8 cellular contexts compared by ENCODE assay signal in genomic region chr3:42117175-42118008, GRCh38. TPM values are rescaled to one million over a fixed set of nuclear protein-coding genes. Genes with fewer than 3 reads are reported as not detected.
A peak's percentile ranks its signal among the peaks of the same experiment; 100 is the strongest.
DNase-seq lines count a peak whose midpoint lies in the region; ATAC-seq and TF ChIP-seq lines count a peak whose summit lies in the region.

No MANE protein-coding gene starts in this region.

- peaks cover 21 to 24% of the 10 kb centered on the region in 2 donors for H3K4me1 ChIP-seq in lung (ENCODE audit: control insufficient read depth in 2 of 2, insufficient read depth in 2 of 2, low read length in 2 of 2)

- ATAC-seq in lung (ENCODE audit: insufficient read depth, low FRiP score) (peak; percentile 51), HG02642 (IDR thresholded peaks at IDR 0.05; ENCODE audit: poor library complexity, unreplicated experiment) (no peak)

- peaks cover 0 to 3% (median 0%) of the 10 kb centered on the region in 3 donors for H3K27me3 Mint-ChIP-seq in CD14-positive monocyte (ENCODE audit: low read depth in 3 of 3)

- intact Hi-C loops in CD14-positive monocyte (cut with micrococcal nuclease) = no loop called here

- no peaks in the 10 kb centered on the region for H3K36me3 ChIP-seq in lung (ENCODE audit: control insufficient read depth in 2 of 2, insufficient read depth in 2 of 2, low read length in 2 of 2)

- no peak overlapping the region for H3K4me3 Mint-ChIP-seq in CD14-positive monocyte

- WGBS in lung, 2 donors = 43 to 48% methylated on average over 14 of the region's 14 CpGs

- H3K27me3 ChIP-seq in lung (ENCODE audit: control insufficient read depth, insufficient read depth) = no peaks in the 10 kb centered on the region

- DNase-seq in CD14-positive monocyte (ENCODE audit: low spot score) = no peak
- DNase-seq in cerebellum (ENCODE audit: low spot score) = peak; percentile 65
- peak; percentile 59 for DNase-seq in lung (ENCODE audit: low spot score)
- DNase-seq in activated CD8-positive, alpha-beta memory T cell treated with anti-CD3 and anti-CD28 coated beads, Interleukin-2, amount 50 U/mL, for 48 hours = no peak
- no peak for DNase-seq in SW480 (ENCODE audit: low spot score)
- DNase-seq in DMS153 treated with DMSO at 0.1 percent for 48 hours (lab: John Stamatoyannopoulos, UW; ENCODE audit: unreplicated experiment) = no peak

- H3K9me3 Mint-ChIP-seq in CD14-positive monocyte = no peaks in the 10 kb centered on the region

- H3K27ac ChIP-seq in lung (ENCODE audit: low read depth in 1 of 2, low read length in 1 of 2) = peak overlapping the region; percentile 21 to 54

- H3K9me3 ChIP-seq in lung (ENCODE audit: control insufficient read depth in 2 of 2, insufficient read depth in 1 of 2, low read length in 1 of 2) = no peaks in the 10 kb centered on the region

- no peak overlapping the region for H3K4me3 ChIP-seq in lung

- H3K27ac Mint-ChIP-seq in CD14-positive monocyte = peak overlapping the region in 4 of 7 donors; percentile 0 to 43 (median 22)

- TF ChIP-seq CTCF in CD14-positive monocyte (IDR thresholded peaks at IDR 0.05) (no peak), LNCAP (IDR thresholded peaks at IDR 0.05) (peak; percentile 75), lung (IDR thresholded peaks at IDR 0.05; ENCODE audit: control extremely low read depth, extremely low read depth) (peak; percentile 5)

- peaks cover 77% of the 10 kb centered on the region for H3K4me1 Mint-ChIP-seq in CD14-positive monocyte

- peaks cover 6 to 13% of the 10 kb centered on the region in 2 donors for H3K36me3 Mint-ChIP-seq in CD14-positive monocyte

RNA-seq across cellular contexts. Expression of gene TRAK1, which starts 26.2 kb away (rescaled TPM):
- polyA plus RNA-seq in CD14-positive monocyte (1 to 10 TPM; 6.6 to 7.0 TPM), lung (10 to 100 TPM; 18.2 to 19.6 TPM)
- total RNA-seq in cerebellum (53.9 TPM), lung (10 to 100 TPM; 45.3 to 65.4 TPM)

Comparison
In these comparisons a context has a peak if more than half of its experiments do, and no peak if none do; other contexts are left out.
1. DNase-seq: peak in cerebellum (single experiment) and lung (single experiment); none in CD14-positive monocyte (single experiment), activated CD8-positive, alpha-beta memory T cell treated with anti-CD3 and anti-CD28 coated beads, Interleukin-2, amount 50 U/mL, for 48 hours (single experiment), SW480 (single experiment) and DMS153 treated with DMSO at 0.1 percent for 48 hours (single experiment).